Comparison of ENCODE assay signal across 11 cellular contexts in genomic region chr16:89077076-89077475, GRCh38.
"Had no signal": no experiment of that assay in that cellular context is flagged by ENCODE, and none has a peak within 500 bp of the region (broad histone marks: within the 10 kb centered on the region; RNA-seq: fewer than 3 reads in every experiment).

No MANE protein-coding gene starts in this region.

- DNase-seq: GM23248, GOT3, H7, H9, HCEC 1CT, HFFc6 had no signal

- H3K9ac ChIP-seq: GM23248 had no signal

- FAIRE-seq: H1, H54 had no signal

- H2AFZ ChIP-seq: GM23248, GM23338 had no signal

- H3K36me3 ChIP-seq: HAP-1 had no signal

- H3K27ac Mint-ChIP-seq: GM23338, H9, HFFc6 had no signal

- H3K9me3 ChIP-seq: HAP-1 had no signal

- H3K4me1 ChIP-seq: HAP-1 had no signal

- H3K27ac ChIP-seq: GM23248 had no signal

- H3K4me3 ChIP-seq: GM23248, GM23338, HAP-1 had no signal

- H3K4me2 ChIP-seq: GM23338 had no signal

- H3K4me1 Mint-ChIP-seq: GM23338, H9 had no signal

- ATAC-seq: GM23338, HCT116 had no signal

- H3K4me3 Mint-ChIP-seq: GM23338, HFFc6 had no signal
